Comparison of ENCODE assay signal across 14 cellular contexts in the genomic region with DNA sequence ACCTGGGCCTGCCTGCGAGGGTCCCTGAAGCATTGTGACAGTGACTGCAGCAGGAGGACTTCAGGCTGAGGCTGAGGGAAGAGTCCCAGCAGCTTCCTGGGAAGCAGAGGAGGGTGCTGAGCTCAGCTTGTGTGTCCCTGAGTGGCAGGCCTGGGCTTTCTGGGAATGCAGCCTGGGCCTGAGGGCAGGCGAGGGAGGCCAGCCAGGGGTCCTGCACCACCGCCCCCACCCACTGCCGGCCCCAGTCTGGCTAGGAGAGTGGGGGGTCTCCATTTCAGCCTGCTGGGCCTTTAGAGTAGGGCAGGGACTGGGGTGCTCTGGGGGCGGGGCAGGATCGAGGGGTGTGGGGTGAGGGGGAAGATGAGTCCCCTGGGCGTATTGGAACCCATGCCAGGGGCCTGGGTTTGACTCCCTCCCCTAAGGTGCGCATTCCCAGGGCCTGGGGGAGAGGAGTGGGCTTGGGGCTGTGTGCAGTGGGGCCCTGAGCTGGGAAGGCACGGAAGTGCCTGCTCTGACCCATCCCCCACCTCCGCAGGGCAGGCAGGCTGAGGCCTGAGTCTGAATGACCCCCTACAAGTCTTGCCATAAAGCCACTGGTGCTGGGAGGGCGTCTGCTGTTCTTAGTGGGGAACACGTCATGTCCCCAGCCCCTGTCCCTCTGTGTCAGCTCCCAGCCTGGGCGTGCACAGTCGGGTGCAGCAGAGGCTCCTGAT. TPM values are rescaled to one million over a fixed set of nuclear protein-coding genes. Genes with fewer than 3 reads are reported as not detected.
DNase-seq lines count a peak whose midpoint lies in the region; ATAC-seq and TF ChIP-seq lines count a peak whose summit lies in the region.
"Had no signal": no experiment of that assay in that cellular context is flagged by ENCODE, and none has a peak within 500 bp of the region (broad histone marks: within the 10 kb centered on the region; RNA-seq: fewer than 3 reads in every experiment).

No MANE protein-coding gene starts in this region.

- H3K27ac ChIP-seq in breast epithelium (peak overlapping the region; percentile 100), lower lobe of right lung (peak overlapping the region; percentile 92), suprapubic skin (peak overlapping the region; percentile 99)
- H3K27ac ChIP-seq: adrenal gland had no signal

- peaks cover 55% of the 10 kb centered on the region for H3K4me1 Mint-ChIP-seq in HFFc6 (ENCODE audit: low read depth)
- H3K4me1 Mint-ChIP-seq in activated T-cell treated with anti-CD3 and anti-CD28 coated beads, Interleukin-2, amount 50 U/mL, for 4 hours (ENCODE audit: low read depth), result no peaks in the 10 kb centered on the region

- H3K9me3 ChIP-seq in breast epithelium, result no peaks in the 10 kb centered on the region
- no peaks in the 10 kb centered on the region for H3K9me3 ChIP-seq in lower lobe of right lung
- H3K9me3 ChIP-seq in suprapubic skin, result no peaks in the 10 kb centered on the region
- H3K9me3 ChIP-seq: adrenal gland, thoracic aorta had no signal

- 71% methylated on average over 6 of the region's 14 CpGs for WGBS in suprapubic skin

- no peaks in the 10 kb centered on the region for H3K9me3 Mint-ChIP-seq in HFFc6
- no peaks in the 10 kb centered on the region for H3K9me3 Mint-ChIP-seq in activated T-cell treated with anti-CD3 and anti-CD28 coated beads, Interleukin-2, amount 50 U/mL, for 4 hours

- ATAC-seq in lower lobe of right lung, result no peak
- ATAC-seq in activated T-cell treated with anti-CD3 and anti-CD28 coated beads, Interleukin-2, amount 50 U/mL, for 4 hours, result no peak

- peak overlapping the region; percentile 99 for H3K27ac Mint-ChIP-seq in HFFc6

- H3K36me3 ChIP-seq in breast epithelium (no peaks in the 10 kb centered on the region), lower lobe of right lung (no peaks in the 10 kb centered on the region), suprapubic skin (no peaks in the 10 kb centered on the region)
- H3K36me3 ChIP-seq: adrenal gland, thoracic aorta had no signal

- H3K36me3 Mint-ChIP-seq in HFFc6 (ENCODE audit: low read depth), result no peaks in the 10 kb centered on the region
- no peaks in the 10 kb centered on the region for H3K36me3 Mint-ChIP-seq in activated T-cell treated with anti-CD3 and anti-CD28 coated beads, Interleukin-2, amount 50 U/mL, for 4 hours (ENCODE audit: insufficient read depth)

- H3K4me1 ChIP-seq in breast epithelium (peaks cover 10 to 57% of the 10 kb centered on the region in 2 donors), lower lobe of right lung (peaks cover 48% of the 10 kb centered on the region), suprapubic skin (peaks cover 87% of the 10 kb centered on the region)

- TF ChIP-seq EP300 in suprapubic skin (IDR thresholded peaks at IDR 0.05), result no peak

- H3K4me3 Mint-ChIP-seq in HFFc6, result no peak overlapping the region
- H3K4me3 Mint-ChIP-seq in activated T-cell treated with anti-CD3 and anti-CD28 coated beads, Interleukin-2, amount 50 U/mL, for 4 hours, result no peak overlapping the region

- DNase-seq in HFFc6, result no peak
- DNase-seq in breast epithelium (ENCODE audit: low spot score in 2 of 2), result peak in 1 of 2 donors; percentile 37
- no peak for DNase-seq in lower lobe of right lung
- DNase-seq in suprapubic skin (ENCODE audit: low spot score in 2 of 2), result no peak
- no peak for DNase-seq in cardiac septum (ENCODE audit: low spot score)
- no peak for DNase-seq in activated T-cell treated with anti-CD3 and anti-CD28 coated beads, Interleukin-2, amount 50 U/mL, for 4 hours
- no peak for DNase-seq in NCI-H1417 treated with DMSO at 0.1 percent for 48 hours (lab: John Stamatoyannopoulos, UW)
- DNase-seq in AG08395 (ENCODE audit: low spot score), result no peak
- DNase-seq: activated CD4-positive, alpha-beta T cell treated with anti-CD3 and anti-CD28 coated beads for 1 hour; adrenal gland; C1 segment of cervical spinal cord; NCI-H146 had no signal

- TF ChIP-seq CTCF in HFFc6 (IDR thresholded peaks at IDR 0.05) (no peak), breast epithelium (IDR thresholded peaks at IDR 0.05) (no peak), lower lobe of right lung (IDR thresholded peaks at IDR 0.05) (no peak), suprapubic skin (IDR thresholded peaks at IDR 0.05) (no peak)

- intact Hi-C loops in breast epithelium (cut with DNase I; ENCODE audit: low total_unique reads), result loop anchor here (5.0 to 10.0 kb wide), 2 partner anchors 69 to 727 kb away; no protein-coding TSS in a partner anchor
- intact Hi-C loops in lower lobe of right lung (cut with DNase I), result no loop called here
- intact Hi-C loops in cardiac septum (cut with DNase I), result no loop called here

- H3K4me3 ChIP-seq in breast epithelium (no peak overlapping the region), lower lobe of right lung (no peak overlapping the region), suprapubic skin (no peak overlapping the region)
- H3K4me3 ChIP-seq: adrenal gland, thoracic aorta had no signal

- H3K27me3 ChIP-seq in breast epithelium (no peaks in the 10 kb centered on the region), lower lobe of right lung (ENCODE audit: low read depth) (no peaks in the 10 kb centered on the region), suprapubic skin (no peaks in the 10 kb centered on the region)
- H3K27me3 ChIP-seq: adrenal gland had no signal

- no peak for TF ChIP-seq POLR2A in breast epithelium (IDR thresholded peaks at IDR 0.05)
- no peak for TF ChIP-seq POLR2A in suprapubic skin (IDR thresholded peaks at IDR 0.05)

- H3K27me3 Mint-ChIP-seq in HFFc6 (ENCODE audit: insufficient read depth), result peaks cover 4% of the 10 kb centered on the region
- H3K27me3 Mint-ChIP-seq in activated T-cell treated with anti-CD3 and anti-CD28 coated beads, Interleukin-2, amount 50 U/mL, for 4 hours (ENCODE audit: low read depth), result no peaks in the 10 kb centered on the region

RNA-seq across cellular contexts. Expression of gene KRT80, which starts 46.4 kb away (rescaled TPM):
- 1 to 10 TPM; 2.3 to 3.7 (median 2.8) TPM for total RNA-seq in HFFc6 (2021; fragmentation: NEBNext Ultra II Directional; extraction: Animal tissue kit (Norgen Biotek cat#: 25700))
- total RNA-seq in breast epithelium, result 1 to 10 TPM in 2 of 3 donors, not detected in 1; 2.9 to 9.8 TPM
- 3.0 TPM for total RNA-seq in lower lobe of right lung
- total RNA-seq in suprapubic skin, result 100 to 1,000 TPM in 3 of 4 donors, 10 to 100 TPM in 1; 78.6 to 293 (median 185) TPM
- total RNA-seq in cardiac septum, result 1.2 TPM
- total RNA-seq in activated T-cell treated with anti-CD3 and anti-CD28 coated beads, Interleukin-2, amount 50 U/mL, for 4 hours, result under 1 TPM in 2 of 3 donors, not detected in 1; 0.05 to 0.08 TPM
- total RNA-seq: T-helper 1 cell treated with Interleukin-12 subunit alpha and Interleukin-12 subunit beta and Interleukin-4 antibody, amounts not matched to agents 30 ng/mL and 1 ng/mL, for 36 hours had no signal

Comparison
In these comparisons a context has a peak if more than half of its experiments do, and no peak if none do; other contexts are left out.
1. RNA of gene KRT80, which starts 46.4 kb away (total RNA-seq): 78.6 to 293 TPM in suprapubic skin; 2.3 to 3.7 TPM in HFFc6, 3.0 TPM in lower lobe of right lung (single experiment), 2.9 to 9.8 TPM in breast epithelium, 1.2 TPM in cardiac septum (single experiment) and 0.05 to 0.08 TPM in activated T-cell treated with anti-CD3 and anti-CD28 coated beads, Interleukin-2, amount 50 U/mL, for 4 hours; every median in the first group is over 4 times any median in the second.
2. Peak in every context shown above with its lines, with median percentiles within 50 percentile points of each other: H3K27ac ChIP-seq.